Comparison of ENCODE assay signal across 9 cellular contexts in the genomic region with DNA sequence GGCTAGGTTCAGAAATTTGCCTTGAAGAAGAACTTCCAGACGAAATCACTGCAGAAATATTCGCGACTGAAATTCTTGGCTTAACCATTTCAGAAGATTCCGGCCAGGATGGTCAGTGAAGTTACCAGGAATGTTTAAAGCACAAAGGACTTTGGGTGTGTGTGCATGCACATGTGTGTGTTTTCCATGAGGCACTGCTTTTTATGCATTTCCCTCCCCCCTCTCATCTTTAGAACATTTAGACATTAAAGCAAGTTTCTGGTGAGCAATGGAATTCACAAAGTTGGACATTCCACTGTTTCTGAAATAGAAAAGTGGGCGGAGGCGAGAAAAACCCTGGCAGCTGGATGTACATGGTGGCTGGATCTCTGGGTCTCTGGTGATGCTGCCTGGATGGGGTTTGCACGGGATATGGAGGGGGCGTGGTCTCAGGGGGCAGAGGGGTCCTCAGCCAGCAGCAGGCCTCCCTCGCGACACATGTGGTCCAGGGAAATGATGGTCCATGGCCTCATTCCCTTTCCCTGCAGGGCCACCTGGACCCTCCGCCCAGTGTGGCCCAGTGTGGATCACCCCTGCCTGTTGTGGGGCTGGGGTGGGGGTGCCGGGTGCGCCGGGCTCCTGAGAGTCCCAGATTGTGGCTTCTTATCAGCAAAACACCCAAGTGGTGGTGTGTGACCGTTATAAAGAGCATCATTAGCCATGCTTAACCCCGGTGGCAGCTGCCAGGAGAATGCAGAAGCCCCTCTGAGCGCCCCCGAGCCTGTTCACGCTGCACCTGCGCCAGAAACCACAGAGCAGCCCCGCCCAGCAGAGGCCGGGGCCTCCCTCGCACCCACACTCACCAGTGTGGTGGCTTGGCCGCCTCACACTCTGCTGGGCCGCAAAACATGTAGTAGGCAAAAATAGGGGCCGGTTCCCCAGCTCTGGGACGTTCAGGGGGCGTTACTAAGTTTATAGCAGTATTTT. TPM values are rescaled to one million over a fixed set of nuclear protein-coding genes. Genes with fewer than 3 reads are reported as not detected.
DNase-seq lines count a peak whose midpoint lies in the region; ATAC-seq, FAIRE-seq and TF ChIP-seq lines count a peak whose summit lies in the region.
"Had no signal": no experiment of that assay in that cellular context is flagged by ENCODE, and none has a peak within 500 bp of the region (broad histone marks: within the 10 kb centered on the region; RNA-seq: fewer than 3 reads in every experiment).

No MANE protein-coding gene starts in this region.

- H3K4me1 ChIP-seq in breast epithelium (no peaks in the 10 kb centered on the region), mammary epithelial cell (ENCODE audit: insufficient read depth, low read length) (peaks cover 4% of the 10 kb centered on the region), SJCRH30 (peaks cover 20% of the 10 kb centered on the region)

- WGBS in mammary epithelial cell (ENCODE audit: low coverage, missing lambda C conversion rate) = 84% methylated on average over 23 of the region's 28 CpGs

- CTCF ChIA-PET in mammary epithelial cell (lab: Charles Lee; ENCODE audit: low non-redundant PET) = no interaction called here

- H3K4me3 ChIP-seq in breast epithelium = no peak overlapping the region
- H3K4me3 ChIP-seq in mammary epithelial cell (replicated peaks in 1 of 3; ENCODE audit: insufficient read depth in 1 of 3, low read depth in 2 of 3, low read length in 3 of 3) = no peak overlapping the region
- H3K4me3 ChIP-seq in SJCRH30 = no peak overlapping the region

- intact Hi-C loops in breast epithelium (cut with DNase I; ENCODE audit: low total_unique reads) (no loop called here), mammary epithelial cell (cut with micrococcal nuclease) (loop anchor here (5.0 kb wide), 1 partner anchor 52 kb away; no protein-coding TSS in a partner anchor), left ventricle myocardium superior (cut with micrococcal nuclease) (no loop called here)

- H4K20me1 ChIP-seq in mammary epithelial cell (ENCODE audit: insufficient read depth, low read length) = no peaks in the 10 kb centered on the region

- no peaks in the 10 kb centered on the region for H3K79me2 ChIP-seq in mammary epithelial cell (ENCODE audit: insufficient read depth, low read length)

- DNase-seq in breast epithelium (ENCODE audit: low spot score in 2 of 2) (no peak), mammary epithelial cell (no peak), SJCRH30 (peak; percentile 70 to 71), left ventricle myocardium superior (no peak), midbrain (lab: John Stamatoyannopoulos, UW) (no peak), HTR-8/SVneo (ENCODE audit: insufficient read length, low spot score) (no peak), RPMI8226 (no peak)
- DNase-seq: kidney glomerular epithelial cell had no signal

- H3K36me3 ChIP-seq in breast epithelium (no peaks in the 10 kb centered on the region), mammary epithelial cell (ENCODE audit: insufficient read depth, low read length) (no peaks in the 10 kb centered on the region), SJCRH30 (no peaks in the 10 kb centered on the region)

- BruUV-seq in mammary epithelial cell (replicated peaks; lab: Mats Ljungman, UMichigan) = no TSS peak

- no peak for TF ChIP-seq POLR2A in breast epithelium (IDR thresholded peaks at IDR 0.05)

- in situ Hi-C loops in mammary epithelial cell (cut with MboI; ENCODE audit: low sequenced_read_pairs in 2 of 2) = no loop called here

- no peak for FAIRE-seq in HTR-8/SVneo (lab: Jason Lieb, UNC)

- H3K4me2 ChIP-seq in mammary epithelial cell (ENCODE audit: insufficient read depth, low read depth, low read length) = no peak overlapping the region

- ATAC-seq in left ventricle myocardium superior = peak; percentile 39
- no peak for ATAC-seq in GM21381 (IDR thresholded peaks at IDR 0.05; ENCODE audit: unreplicated experiment)

- TF ChIP-seq CTCF in breast epithelium (IDR thresholded peaks at IDR 0.05) (no peak), mammary epithelial cell (conservative IDR thresholded peaks at IDR 0.05 in 1 of 2, IDR thresholded peaks at IDR 0.05 in 1 of 2; ENCODE audit: extremely low read depth in 1 of 2, insufficient read depth in 1 of 2, low read depth in 1 of 2, low read length in 2 of 2) (no peak)

- H3K27ac ChIP-seq in breast epithelium (peak overlapping the region; percentile 22 to 45), mammary epithelial cell (ENCODE audit: insufficient read depth, low read depth, low read length) (no peak overlapping the region), SJCRH30 (peak overlapping the region; percentile 36)

- no peak overlapping the region for H3K9ac ChIP-seq in mammary epithelial cell (ENCODE audit: insufficient read depth, low read length)

- dilution Hi-C loops in mammary epithelial cell (cut with HindIII; ENCODE audit: low sequenced_read_pairs) = no loop called here

- H2AFZ ChIP-seq in mammary epithelial cell (ENCODE audit: low read depth, low read length) = no peak overlapping the region

- no peaks in the 10 kb centered on the region for H3K9me3 ChIP-seq in breast epithelium
- no peaks in the 10 kb centered on the region for H3K9me3 ChIP-seq in mammary epithelial cell (replicated peaks; ENCODE audit: insufficient read depth, low read length)
- H3K9me3 ChIP-seq in SJCRH30 (replicated peaks) = no peaks in the 10 kb centered on the region

- H3K27me3 ChIP-seq in breast epithelium = no peaks in the 10 kb centered on the region
- no peaks in the 10 kb centered on the region for H3K27me3 ChIP-seq in mammary epithelial cell (ENCODE audit: insufficient read depth, low read length)
- H3K27me3 ChIP-seq in SJCRH30 = no peaks in the 10 kb centered on the region

RNA-seq across cellular contexts. Expression of a gene that starts 17.8 kb away (rescaled TPM):
- total RNA-seq in breast epithelium (10 to 100 TPM in 1 of 3 donors, 1 to 10 TPM in 2; 6.2 to 13.5 (median 8.8) TPM), mammary epithelial cell (10 to 100 TPM; 15.8 to 27.7 TPM), left ventricle myocardium superior (17.5 TPM)
- 17.4 TPM for polyA plus RNA-seq in mammary epithelial cell
- 15.9 TPM for polyA minus RNA-seq in mammary epithelial cell
- 11.1 and 14.4 TPM in 2 replicates for total RNA-seq in SJCRH30 (2014; rRNA removed; shearing (Covaris generic))

Comparison
In these comparisons a context has a peak if more than half of its experiments do, and no peak if none do; other contexts are left out.
1. DNase-seq: peak in SJCRH30 (2 of 2); none in breast epithelium (0 of 2), mammary epithelial cell (single experiment), left ventricle myocardium superior (single experiment), midbrain (single experiment), HTR-8/SVneo (single experiment) and RPMI8226 (single experiment).